In the genomic region with DNA sequence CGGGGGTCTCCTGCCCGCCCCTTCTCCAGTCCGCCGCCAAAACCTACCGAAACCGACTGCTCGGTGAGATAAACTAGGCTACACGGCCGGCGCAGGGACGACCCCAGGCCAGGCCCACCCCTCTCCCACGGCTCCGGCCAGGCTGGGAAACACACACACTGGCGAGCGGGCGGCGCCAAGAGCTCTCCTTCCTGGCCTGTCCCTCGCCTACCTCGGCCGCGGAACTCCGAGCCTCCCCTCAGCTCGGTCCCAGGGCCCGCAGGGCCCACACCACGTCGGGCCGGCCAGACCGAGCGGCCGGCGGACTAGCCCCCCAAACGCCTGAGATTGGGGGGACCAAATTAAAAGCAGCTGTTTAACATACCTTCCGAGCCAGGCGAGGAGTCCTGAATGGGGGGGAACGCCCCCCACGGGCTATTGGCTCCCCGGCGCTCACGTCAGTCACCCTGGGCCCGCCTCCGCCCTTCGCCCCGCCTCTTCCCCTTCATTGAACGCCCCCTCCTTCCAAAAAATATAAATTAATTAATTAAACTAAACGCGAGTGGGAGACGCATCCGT, we compare ENCODE assay signal across 8 cellular contexts. TPM values are rescaled to one million over a fixed set of nuclear protein-coding genes. Genes with fewer than 3 reads are reported as not detected.
DNase-seq lines count a peak whose midpoint lies in the region; ATAC-seq and TF ChIP-seq lines count a peak whose summit lies in the region.

No MANE protein-coding gene starts in this region.

- ATAC-seq in GM19324 (IDR thresholded peaks at IDR 0.05; ENCODE audit: low FRiP score, unreplicated experiment), result no peak

- H3K36me3 ChIP-seq in breast epithelium, result no peaks in the 10 kb centered on the region
- H3K36me3 ChIP-seq in iPS-20b (ENCODE audit: insufficient read depth, low read depth, low read length), result no peaks in the 10 kb centered on the region
- peaks cover 0 to 2% (median 0%) of the 10 kb centered on the region in 3 donors for H3K36me3 ChIP-seq in skeletal muscle tissue (ENCODE audit: control insufficient read depth in 3 of 3, insufficient read depth in 3 of 3, low read length in 3 of 3)

- H3K9ac ChIP-seq in iPS-20b (ENCODE audit: low read depth, low read length) (peak overlapping the region; percentile 88), skeletal muscle tissue (ENCODE audit: low read depth in 1 of 3, low read length in 3 of 3) (peak overlapping the region; percentile 87 to 95 (median 88))

- peak; percentile 34 for TF ChIP-seq POLR2A in breast epithelium (IDR thresholded peaks at IDR 0.05)

- H3K27ac ChIP-seq in breast epithelium (peak overlapping the region; percentile 96 to 99), iPS-20b (ENCODE audit: low read length) (peak overlapping the region; percentile 66), skeletal muscle tissue (ENCODE audit: low read depth, low read length) (peak overlapping the region; percentile 99)

- intact Hi-C loops in breast epithelium (cut with DNase I; ENCODE audit: low total_unique reads), result no loop called here

- H3K27me3 ChIP-seq in breast epithelium (no peaks in the 10 kb centered on the region), iPS-20b (ENCODE audit: insufficient read depth, low read length) (no peaks in the 10 kb centered on the region), skeletal muscle tissue (ENCODE audit: control insufficient read depth in 3 of 3, insufficient read depth in 3 of 3, low read length in 3 of 3) (no peaks in the 10 kb centered on the region)

- DNase-seq in NCI-H1436 (lab: John Stamatoyannopoulos, UW) (peak; percentile 73), NCI-H1436 treated with DMSO at 0.1 percent for 48 hours (lab: John Stamatoyannopoulos, UW) (no peak), NCI-H2171 (lab: John Stamatoyannopoulos, UW) (peak; percentile 75), breast epithelium (ENCODE audit: low spot score in 2 of 2) (peak; percentile 86 to 90)

- H3K4me1 ChIP-seq in breast epithelium (no peaks in the 10 kb centered on the region), iPS-20b (ENCODE audit: insufficient read depth, low read length) (peaks cover 5% of the 10 kb centered on the region; the same call in 1 of the 2 replicates), skeletal muscle tissue (ENCODE audit: control insufficient read depth in 3 of 3, insufficient read depth in 3 of 3, low read length in 3 of 3) (peaks cover 20 to 29% (median 20%) of the 10 kb centered on the region in 3 donors)

- H3K9me3 ChIP-seq in breast epithelium, result no peaks in the 10 kb centered on the region
- no peaks in the 10 kb centered on the region for H3K9me3 ChIP-seq in iPS-20b (ENCODE audit: insufficient read depth, low read depth, low read length)
- no peaks in the 10 kb centered on the region for H3K9me3 ChIP-seq in skeletal muscle tissue (ENCODE audit: control insufficient read depth in 3 of 3, low read length in 3 of 3)

- TF ChIP-seq CTCF in WI38 (IDR thresholded peaks at IDR 0.05; ENCODE audit: low read depth, low read length) (no peak), breast epithelium (IDR thresholded peaks at IDR 0.05) (no peak)

- peak overlapping the region; percentile 74 for H3K4me3 ChIP-seq in WI38 (ENCODE audit: low read depth, low read length)
- H3K4me3 ChIP-seq in breast epithelium, result peak overlapping the region; percentile 78 to 94 (median 89)
- H3K4me3 ChIP-seq in iPS-20b (ENCODE audit: low read length), result peak overlapping the region; percentile 97
- H3K4me3 ChIP-seq in skeletal muscle tissue (ENCODE audit: low read length in 3 of 3), result peak overlapping the region; percentile 85 to 94 (median 87)

RNA-seq across cellular contexts. Expression of a gene that starts 4.0 kb away (rescaled TPM):
- total RNA-seq in breast epithelium, result 10 to 100 TPM; 40.2 to 66.9 (median 49.5) TPM
- total RNA-seq in skeletal muscle tissue, result 40.7 TPM
